8 cellular contexts compared by ENCODE assay signal in genomic region chr6:138403324-138403800, GRCh38. TPM values are rescaled to one million over a fixed set of nuclear protein-coding genes. Genes with fewer than 3 reads are reported as not detected.
DNase-seq lines count a peak whose midpoint lies in the region; ATAC-seq and TF ChIP-seq lines count a peak whose summit lies in the region.

No MANE protein-coding gene starts in this region.

- peaks cover 5% of the 10 kb centered on the region for H3K4me1 ChIP-seq in RWPE2 (ENCODE audit: insufficient read depth, poor library complexity, severe bottlenecking)

- no peaks in the 10 kb centered on the region for H3K27me3 ChIP-seq in RWPE2 (ENCODE audit: insufficient read depth, poor library complexity, severe bottlenecking)

- H3K4me3 Mint-ChIP-seq in brain, result peak overlapping the region; percentile 83 to 88 (median 86)

- H3K9me3 ChIP-seq in RWPE2 (ENCODE audit: severe bottlenecking), result no peaks in the 10 kb centered on the region

- ATAC-seq in HG03066 (IDR thresholded peaks at IDR 0.05; ENCODE audit: low read depth, unreplicated experiment) (peak; percentile 24), RWPE2 (ENCODE audit: low read depth) (peak; percentile 6), GM21390 (IDR thresholded peaks at IDR 0.05; ENCODE audit: unreplicated experiment) (no peak)

- H3K36me3 ChIP-seq in RWPE2 (ENCODE audit: low read depth), result peaks cover 28% of the 10 kb centered on the region

- no peak for DNase-seq in RWPE2 (ENCODE audit: low spot score)
- DNase-seq in iris pigment epithelial cell (ENCODE audit: low read depth), result peak; percentile 28
- DNase-seq in stimulated activated CD4-positive, alpha-beta T cell treated with anti-CD3 and anti-CD28 coated beads, Interleukin-1b, Interleukin-23, amount 100 ng/mL, for 4 hours (ENCODE audit: low read depth in 2 of 2), result peak; percentile 13 to 17

- TF ChIP-seq CTCF in 22Rv1 (IDR thresholded peaks at IDR 0.05) (no peak), GM12874 (IDR thresholded peaks at IDR 0.05; ENCODE audit: insufficient read depth, low read depth, low read length) (peak; percentile 51), RWPE2 (IDR thresholded peaks at IDR 0.05; ENCODE audit: poor library complexity, severe bottlenecking) (no peak), brain (conservative IDR thresholded peaks at IDR 0.05) (no peak)

- no peaks in the 10 kb centered on the region for H3K9me3 Mint-ChIP-seq in brain

- H3K27ac Mint-ChIP-seq in brain, result peak overlapping the region in 3 of 5 experiments; percentile 55 to 84 (median 58)

- peaks cover 14% of the 10 kb centered on the region for H3K4me1 Mint-ChIP-seq in brain

- peak overlapping the region; percentile 64 for H3K4me3 ChIP-seq in RWPE2 (ENCODE audit: severe bottlenecking)

- no peaks in the 10 kb centered on the region for H3K27me3 Mint-ChIP-seq in brain

- H3K27ac ChIP-seq in 22Rv1, result peak overlapping the region; percentile 89
- peak overlapping the region; percentile 59 for H3K27ac ChIP-seq in RWPE2 (ENCODE audit: poor library complexity, severe bottlenecking)

- peaks cover 14% of the 10 kb centered on the region for H3K36me3 Mint-ChIP-seq in brain

RNA-seq across cellular contexts. Expression of gene HEBP2, which starts 0.7 kb away (rescaled TPM):
- 37.2 TPM for polyA plus RNA-seq in brain (ENCODE audit: insufficient read depth, low read depth, low replicate concordance)

RNA-seq across cellular contexts. Expression of gene SMIM28, which starts 25.7 kb away (rescaled TPM):
- not detected for polyA plus RNA-seq in brain (ENCODE audit: insufficient read depth, low read depth, low replicate concordance)
